ENCODE assay signal across 25 cellular contexts in genomic region chr21:31553926-31554325, GRCh38.
DNase-seq lines count a peak whose midpoint lies in the region; ATAC-seq, FAIRE-seq and TF ChIP-seq lines count a peak whose summit lies in the region.
"Had no signal": no experiment of that assay in that cellular context is flagged by ENCODE, and none has a peak within 500 bp of the region (broad histone marks: within the 10 kb centered on the region; RNA-seq: fewer than 3 reads in every experiment).

No MANE protein-coding gene starts in this region.

- no peak overlapping the region for H3K4me3 ChIP-seq in kidney (ENCODE audit: low read length in 2 of 2)
- no peak overlapping the region for H3K4me3 ChIP-seq in right cardiac atrium (ENCODE audit: low read length)
- H3K4me3 ChIP-seq: esophagus muscularis mucosa, gastroesophageal sphincter, psoas muscle, transverse colon had no signal

- H3K9ac ChIP-seq in kidney (ENCODE audit: low read length in 2 of 2): no peak overlapping the region

- H3K36me3 Mint-ChIP-seq in activated naive CD4-positive, alpha-beta T cell treated with anti-CD3 and anti-CD28 coated beads, Interleukin-2, amount 50 U/mL, for 24 hours: peaks cover 1% of the 10 kb centered on the region
- H3K36me3 Mint-ChIP-seq in activated naive CD4-positive, alpha-beta T cell treated with anti-CD3 and anti-CD28 coated beads, Interleukin-2, amount 50 U/mL, for 72 hours: peaks cover 0 to 6% of the 10 kb centered on the region in 2 donors
- H3K36me3 Mint-ChIP-seq in T-helper 17 cell (ENCODE audit: low read depth) (no peaks in the 10 kb centered on the region), type B pancreatic cell (peaks cover 11% of the 10 kb centered on the region)
- H3K36me3 Mint-ChIP-seq: natural killer cell had no signal

- H3K27ac Mint-ChIP-seq in activated naive CD4-positive, alpha-beta T cell treated with anti-CD3 and anti-CD28 coated beads, Interleukin-2, amount 50 U/mL, for 24 hours: no peak overlapping the region
- no peak overlapping the region for H3K27ac Mint-ChIP-seq in activated naive CD4-positive, alpha-beta T cell treated with anti-CD3 and anti-CD28 coated beads, Interleukin-2, amount 50 U/mL, for 72 hours
- peak overlapping the region; percentile 60 for H3K27ac Mint-ChIP-seq in T-helper 17 cell
- H3K27ac Mint-ChIP-seq in type B pancreatic cell: no peak overlapping the region
- H3K27ac Mint-ChIP-seq: activated CD4-positive, alpha-beta T cell treated with anti-CD3 and anti-CD28 coated beads, Interleukin-2, amount 10 ng/mL, durations not matched to agents 7 days and 5 days; natural killer cell had no signal

- peaks cover 44% of the 10 kb centered on the region for H3K4me1 Mint-ChIP-seq in activated naive CD4-positive, alpha-beta T cell treated with anti-CD3 and anti-CD28 coated beads, Interleukin-2, amount 50 U/mL, for 24 hours
- H3K4me1 Mint-ChIP-seq in T-helper 17 cell (peaks cover 8% of the 10 kb centered on the region), type B pancreatic cell (ENCODE audit: unreplicated experiment) (peaks cover 37% of the 10 kb centered on the region)

- H3K9me3 ChIP-seq in T-helper 17 cell (ENCODE audit: control insufficient read depth, low read length, poor library complexity, severe bottlenecking): no peaks in the 10 kb centered on the region
- H3K9me3 ChIP-seq in kidney (ENCODE audit: control insufficient read depth in 1 of 2, low read length in 2 of 2): no peaks in the 10 kb centered on the region
- no peaks in the 10 kb centered on the region for H3K9me3 ChIP-seq in right cardiac atrium (ENCODE audit: control insufficient read depth, low read length)
- H3K9me3 ChIP-seq: BE2C, Caco-2, esophagus muscularis mucosa, gastroesophageal sphincter, psoas muscle, transverse colon had no signal

- WGBS in right cardiac atrium: 37% methylated on average over 4 of the region's 4 CpGs

- ATAC-seq in activated naive CD4-positive, alpha-beta T cell treated with anti-CD3 and anti-CD28 coated beads, Interleukin-2, amount 50 U/mL, for 72 hours: no peak
- ATAC-seq in T-helper 17 cell: no peak
- ATAC-seq in GM21528 (IDR thresholded peaks at IDR 0.05; ENCODE audit: low FRiP score, unreplicated experiment): no peak
- ATAC-seq in right cardiac atrium: no peak
- ATAC-seq: gastroesophageal sphincter, natural killer cell, psoas muscle had no signal

- H3K4me3 Mint-ChIP-seq in activated naive CD4-positive, alpha-beta T cell treated with anti-CD3 and anti-CD28 coated beads, Interleukin-2, amount 50 U/mL, for 24 hours: peak overlapping the region; percentile 79
- H3K4me3 Mint-ChIP-seq in T-helper 17 cell (no peak overlapping the region), type B pancreatic cell (peak overlapping the region; percentile 9)
- H3K4me3 Mint-ChIP-seq: activated CD4-positive, alpha-beta T cell treated with anti-CD3 and anti-CD28 coated beads, Interleukin-2, amount 10 ng/mL, durations not matched to agents 7 days and 5 days; central memory CD8-positive, alpha-beta T cell; natural killer cell; stimulated activated naive CD8-positive, alpha-beta T cell treated with anti-CD3 and anti-CD28 coated beads, Interleukin-15, Interleukin-2, amounts not matched to agents 100 ng/mL and 50 ng/mL, for 24 hours had no signal

- DNase-seq in activated naive CD4-positive, alpha-beta T cell treated with anti-CD3 and anti-CD28 coated beads, Interleukin-2, amount 50 U/mL, for 72 hours (ENCODE audit: low spot score in 2 of 2): no peak
- no peak for DNase-seq in T-helper 17 cell
- DNase-seq in kidney: peak; percentile 11
- DNase-seq in type B pancreatic cell (ENCODE audit: extremely low spot score, unreplicated experiment): no peak
- no peak for DNase-seq in posterior cingulate gyrus
- DNase-seq in right cardiac atrium: no peak
- DNase-seq: 8988T; activated gamma-delta T cell; BE2C; Caco-2; effector CD8-positive, alpha-beta T cell; natural killer cell; NCI-H2081; NCI-H446; psoas muscle; small intestine; transverse colon had no signal

- H3K36me3 ChIP-seq in kidney (ENCODE audit: control insufficient read depth in 1 of 2, insufficient read depth in 2 of 2, low read length in 2 of 2): no peaks in the 10 kb centered on the region
- H3K36me3 ChIP-seq: BE2C, esophagus muscularis mucosa, gastroesophageal sphincter, transverse colon had no signal

- intact Hi-C loops in kidney (cut with DNase I): no loop called here
- intact Hi-C loops in posterior cingulate gyrus (cut with DNase I): no loop called here
- intact Hi-C loops in right cardiac atrium (cut with DNase I): no loop called here

- no peaks in the 10 kb centered on the region for H3K9me3 Mint-ChIP-seq in activated naive CD4-positive, alpha-beta T cell treated with anti-CD3 and anti-CD28 coated beads, Interleukin-2, amount 50 U/mL, for 24 hours
- no peaks in the 10 kb centered on the region for H3K9me3 Mint-ChIP-seq in activated naive CD4-positive, alpha-beta T cell treated with anti-CD3 and anti-CD28 coated beads, Interleukin-2, amount 50 U/mL, for 72 hours
- no peaks in the 10 kb centered on the region for H3K9me3 Mint-ChIP-seq in type B pancreatic cell
- H3K9me3 Mint-ChIP-seq: activated CD4-positive, alpha-beta T cell treated with anti-CD3 and anti-CD28 coated beads, Interleukin-2, amount 10 ng/mL, durations not matched to agents 7 days and 5 days; central memory CD8-positive, alpha-beta T cell; natural killer cell; stimulated activated naive CD8-positive, alpha-beta T cell treated with anti-CD3 and anti-CD28 coated beads, Interleukin-15, Interleukin-2, amounts not matched to agents 100 ng/mL and 50 ng/mL, for 24 hours had no signal

- no peaks in the 10 kb centered on the region for H3K27me3 ChIP-seq in right cardiac atrium (ENCODE audit: control insufficient read depth, insufficient read depth)

- no peak overlapping the region for H3K27ac ChIP-seq in kidney (ENCODE audit: low read depth in 2 of 2, low read length in 2 of 2)
- no peak overlapping the region for H3K27ac ChIP-seq in right cardiac atrium (ENCODE audit: low read length)
- H3K27ac ChIP-seq: esophagus muscularis mucosa, gastroesophageal sphincter, psoas muscle, transverse colon had no signal

- H3K4me1 ChIP-seq in kidney (ENCODE audit: control insufficient read depth in 1 of 2, insufficient read depth in 1 of 2, low read depth in 1 of 2, low read length in 2 of 2) (peaks cover 0 to 8% of the 10 kb centered on the region in 2 donors), right cardiac atrium (ENCODE audit: control insufficient read depth, insufficient read depth, low read length) (peaks cover 2% of the 10 kb centered on the region)
- H3K4me1 ChIP-seq: BE2C, Caco-2 had no signal

- FAIRE-seq in kidney (lab: Jason Lieb, UNC): no peak
- FAIRE-seq: RCC 7860, small intestine had no signal

- no peak for TF ChIP-seq CTCF in kidney (IDR thresholded peaks at IDR 0.05; ENCODE audit: borderline replicate concordance, extremely low read depth, insufficient read depth)
- no peak for TF ChIP-seq CTCF in type B pancreatic cell (conservative IDR thresholded peaks at IDR 0.05)

- peaks cover 4% of the 10 kb centered on the region for H3K27me3 Mint-ChIP-seq in activated naive CD4-positive, alpha-beta T cell treated with anti-CD3 and anti-CD28 coated beads, Interleukin-2, amount 50 U/mL, for 24 hours
- peaks cover 15% of the 10 kb centered on the region for H3K27me3 Mint-ChIP-seq in T-helper 17 cell
- H3K27me3 Mint-ChIP-seq in type B pancreatic cell: peaks cover 29% of the 10 kb centered on the region
